8 cellular contexts compared by ENCODE assay signal in the genomic region with DNA sequence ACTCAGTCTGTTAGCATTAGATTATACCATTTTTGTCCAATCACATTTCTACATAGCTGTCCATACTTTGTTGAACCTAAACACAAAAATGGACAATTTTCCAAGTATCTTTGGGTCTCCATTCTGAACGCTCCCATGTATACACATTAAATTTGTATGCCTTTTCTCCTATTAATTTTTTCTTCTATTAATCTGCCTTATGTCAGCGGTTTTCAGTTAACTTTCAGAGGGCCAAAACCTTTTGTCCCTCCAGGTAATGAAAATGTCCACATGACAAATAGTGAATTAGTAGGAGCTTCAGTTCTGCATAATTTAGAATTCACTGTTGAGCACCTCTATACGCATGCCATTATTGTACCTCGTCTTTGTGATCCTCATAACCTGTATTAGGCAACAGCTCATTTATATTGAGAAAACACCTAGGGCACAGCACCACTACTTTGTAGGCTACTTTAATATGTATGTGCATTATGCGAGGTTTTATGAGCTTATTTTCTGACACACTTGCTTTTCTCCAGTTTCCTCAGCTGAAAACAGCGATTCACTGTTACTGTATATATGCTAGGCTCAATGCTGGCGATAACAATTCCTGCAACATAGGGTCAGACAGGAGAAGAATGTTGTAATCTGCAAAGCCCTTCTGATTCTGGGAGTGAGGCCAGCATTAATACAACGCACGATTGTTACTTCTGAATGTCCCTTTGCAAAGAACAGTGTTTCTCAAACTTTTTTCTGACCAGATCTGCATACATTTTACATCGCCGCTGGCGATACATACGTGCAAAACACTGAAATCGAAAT. TPM values are rescaled to one million over a fixed set of nuclear protein-coding genes. Genes with fewer than 3 reads are reported as not detected.
DNase-seq lines count a peak whose midpoint lies in the region; ATAC-seq and TF ChIP-seq lines count a peak whose summit lies in the region.

No MANE protein-coding gene starts in this region.

- DNase-seq in AG08396 (ENCODE audit: low spot score) (peak; percentile 42), HuH-7 (ENCODE audit: low spot score) (peak; percentile 24), stomach (peak; percentile 43), NOMO-1 treated with dmso at 0.1 percent for 144 hours (lab: John Stamatoyannopoulos, UW; ENCODE audit: unreplicated experiment) (no peak), OCI-M2 (lab: John Stamatoyannopoulos, UW; ENCODE audit: unreplicated experiment) (no peak)

- no peak for TF ChIP-seq CTCF in stomach (IDR thresholded peaks at IDR 0.05)

- TF ChIP-seq EP300 in stomach (IDR thresholded peaks at IDR 0.05), result no peak

- no peaks in the 10 kb centered on the region for H3K36me3 ChIP-seq in stomach

- no peaks in the 10 kb centered on the region for H3K9me3 ChIP-seq in stomach

- H3K4me1 ChIP-seq in stomach, result peaks cover 14 to 44% (median 34%) of the 10 kb centered on the region in 4 donors

- WGBS in stomach, 5 donors, result 24 to 30% (median 29%) methylated on average over 14 of the region's 14 CpGs

- H3K27me3 ChIP-seq in stomach, result no peaks in the 10 kb centered on the region

- intact Hi-C loops in stomach (cut with DNase I; ENCODE audit: low total_unique reads), result no loop called here

- ATAC-seq in HG02970 (IDR thresholded peaks at IDR 0.05; ENCODE audit: low FRiP score, unreplicated experiment), result no peak

- H3K4me3 ChIP-seq in iPS-11a (ENCODE audit: low read depth, low read length), result peak overlapping the region; percentile 80
- peak overlapping the region; percentile 92 to 98 (median 95) for H3K4me3 ChIP-seq in stomach

- no peak for TF ChIP-seq POLR2A in stomach (IDR thresholded peaks at IDR 0.05)

- H3K27ac ChIP-seq in angular gyrus (ENCODE audit: low read depth, low read length) (peak overlapping the region; percentile 92), stomach (peak overlapping the region; percentile 63 to 97 (median 95))

RNA-seq across cellular contexts. Expression of gene ABCD3, which starts 1.1 kb away (rescaled TPM):
- 100 to 1,000 TPM in 1 of 5 donors, 10 to 100 TPM in 3, 1 to 10 TPM in 1; 8.8 to 124 (median 34.8) TPM for total RNA-seq in stomach
- 10 to 100 TPM; 15.9 to 20.0 (median 16.9) TPM for polyA plus RNA-seq in stomach

Comparison
In these comparisons a context has a peak if more than half of its experiments do, and no peak if none do; other contexts are left out.
1. DNase-seq: peak in AG08396 (single experiment), HuH-7 (single experiment) and stomach (single experiment); none in NOMO-1 treated with dmso at 0.1 percent for 144 hours (single experiment) and OCI-M2 (single experiment).